In the genomic region with DNA sequence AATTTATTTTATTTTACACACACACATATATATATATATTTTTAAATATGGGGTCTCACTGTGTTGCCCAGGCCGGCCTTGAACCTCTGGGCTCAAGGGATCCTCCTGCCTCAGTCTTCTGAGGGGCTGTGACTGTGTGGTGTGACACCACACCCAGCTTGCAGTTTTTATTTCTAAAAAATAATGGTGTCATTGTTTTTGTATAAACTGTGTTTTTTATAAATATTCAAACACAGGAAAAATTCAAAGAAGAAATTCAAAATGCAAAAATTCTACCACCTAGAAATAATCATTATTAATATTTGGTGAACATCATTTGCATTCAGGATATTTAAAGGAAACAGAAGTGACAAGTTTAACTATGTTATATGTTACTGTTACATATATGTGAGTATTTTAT, we compare ENCODE assay signal across 9 cellular contexts. TPM values are rescaled to one million over a fixed set of nuclear protein-coding genes. Genes with fewer than 3 reads are reported as not detected.
"Had no signal": no experiment of that assay in that cellular context is flagged by ENCODE, and none has a peak within 500 bp of the region (broad histone marks: within the 10 kb centered on the region; RNA-seq: fewer than 3 reads in every experiment).

No MANE protein-coding gene starts in this region.

- H3K4me3 ChIP-seq: GM23338 had no signal

- DNase-seq: H9, HCEC 1CT, HFFc6, KBM-7 had no signal

- ATAC-seq: GM23338 had no signal

- H2AFZ ChIP-seq: GM23338 had no signal

- FAIRE-seq: H1, H54, HTR-8/SVneo had no signal

- H3K4me2 ChIP-seq: GM23338 had no signal

RNA-seq across cellular contexts. Expression of a gene that starts 19.2 kb away (rescaled TPM):
- total RNA-seq: H1, H9, HFFc6, HT-29 had no signal
- polyA plus RNA-seq: H1 had no signal
